8 cellular contexts compared by ENCODE assay signal in genomic region chr4:153471691-153472080, GRCh38. TPM values are rescaled to one million over a fixed set of nuclear protein-coding genes. Genes with fewer than 3 reads are reported as not detected.
DNase-seq lines count a peak whose midpoint lies in the region; ATAC-seq and TF ChIP-seq lines count a peak whose summit lies in the region.

No MANE protein-coding gene starts in this region.

- no peaks in the 10 kb centered on the region for H3K27me3 Mint-ChIP-seq in activated naive CD4-positive, alpha-beta T cell treated with anti-CD3 and anti-CD28 coated beads, Interleukin-2, amount 50 U/mL, for 24 hours
- H3K27me3 Mint-ChIP-seq in type B pancreatic cell = peaks cover 4% of the 10 kb centered on the region

- peaks cover 83% of the 10 kb centered on the region for H3K4me1 Mint-ChIP-seq in activated naive CD4-positive, alpha-beta T cell treated with anti-CD3 and anti-CD28 coated beads, Interleukin-2, amount 50 U/mL, for 24 hours
- peaks cover 24% of the 10 kb centered on the region for H3K4me1 Mint-ChIP-seq in type B pancreatic cell (ENCODE audit: unreplicated experiment)

- peak overlapping the region; percentile 92 for H3K4me3 Mint-ChIP-seq in activated naive CD4-positive, alpha-beta T cell treated with anti-CD3 and anti-CD28 coated beads, Interleukin-2, amount 50 U/mL, for 24 hours
- H3K4me3 Mint-ChIP-seq in type B pancreatic cell = no peak overlapping the region

- H3K27me3 ChIP-seq in stomach = no peaks in the 10 kb centered on the region

- H3K27ac ChIP-seq in stomach = peak overlapping the region; percentile 29 to 63 (median 39)

- H3K27ac Mint-ChIP-seq in activated naive CD4-positive, alpha-beta T cell treated with anti-CD3 and anti-CD28 coated beads, Interleukin-2, amount 50 U/mL, for 24 hours = peak overlapping the region; percentile 98
- no peak overlapping the region for H3K27ac Mint-ChIP-seq in type B pancreatic cell

- no peaks in the 10 kb centered on the region for H3K9me3 Mint-ChIP-seq in activated naive CD4-positive, alpha-beta T cell treated with anti-CD3 and anti-CD28 coated beads, Interleukin-2, amount 50 U/mL, for 24 hours
- no peaks in the 10 kb centered on the region for H3K9me3 Mint-ChIP-seq in type B pancreatic cell

- no peaks in the 10 kb centered on the region for H3K9me3 ChIP-seq in stomach

- H3K36me3 ChIP-seq in stomach = peaks cover 5 to 25% (median 22%) of the 10 kb centered on the region in 4 donors

- no peak for TF ChIP-seq POLR2A in stomach (IDR thresholded peaks at IDR 0.05)

- peak; percentile 83 for DNase-seq in activated effector memory CD4-positive, alpha-beta T cell treated with anti-CD3 and anti-CD28 coated beads, Interleukin-2, amount 50 U/mL, for 16 hours
- DNase-seq in activated effector memory CD4-positive, alpha-beta T cell treated with Interleukin-2 at 50 U/mL for 16 hours = no peak
- DNase-seq in stomach (no peak), mucosa of gallbladder (ENCODE audit: low spot score) (no peak), type B pancreatic cell (ENCODE audit: extremely low spot score, unreplicated experiment) (no peak)

- H3K4me1 ChIP-seq in stomach = peaks cover 19 to 57% (median 46%) of the 10 kb centered on the region in 4 donors

- H3K36me3 Mint-ChIP-seq in activated naive CD4-positive, alpha-beta T cell treated with anti-CD3 and anti-CD28 coated beads, Interleukin-2, amount 50 U/mL, for 24 hours = peaks cover 26% of the 10 kb centered on the region
- peaks cover 15% of the 10 kb centered on the region for H3K36me3 Mint-ChIP-seq in type B pancreatic cell

- TF ChIP-seq CTCF in stomach (IDR thresholded peaks at IDR 0.05) (no peak), type B pancreatic cell (conservative IDR thresholded peaks at IDR 0.05) (no peak)

- intact Hi-C loops in stomach (cut with DNase I; ENCODE audit: low total_unique reads) = no loop called here

- 52 to 58% (median 54%) methylated on average over 5 of the region's 5 CpGs for WGBS in stomach, 5 donors

- ATAC-seq in HG03571 (IDR thresholded peaks at IDR 0.05; ENCODE audit: unreplicated experiment) (peak; percentile 31), GM19324 (IDR thresholded peaks at IDR 0.05; ENCODE audit: low FRiP score, unreplicated experiment) (no peak)

- TF ChIP-seq EP300 in stomach (IDR thresholded peaks at IDR 0.05) = no peak

- H3K4me3 ChIP-seq in stomach = no peak overlapping the region

RNA-seq across cellular contexts. Expression of gene TMEM131L, which starts 5.5 kb away (rescaled TPM):
- total RNA-seq in stomach (10 to 100 TPM; 12.9 to 40.0 (median 19.1) TPM), mucosa of gallbladder (11.7 TPM), type B pancreatic cell (ENCODE audit: low replicate concordance) (5.4 and 21.3 TPM in 2 replicates)
- polyA plus RNA-seq in stomach = 1 to 10 TPM; 2.4 to 4.4 (median 2.7) TPM
